ENCODE assay signal across 7 cellular contexts in genomic region chr4:166980419-166980818, GRCh38.
"Had no signal": no experiment of that assay in that cellular context is flagged by ENCODE, and none has a peak within 500 bp of the region (broad histone marks: within the 10 kb centered on the region; RNA-seq: fewer than 3 reads in every experiment).

No MANE protein-coding gene starts in this region.

- DNase-seq: GM23248, GOT3, H7, HFFc6, IMR-90 had no signal

- H3K27ac ChIP-seq: GM23248 had no signal

- H3K4me1 ChIP-seq: HAP-1 had no signal

- H3K27ac Mint-ChIP-seq: HFFc6 had no signal

- H3K4me3 Mint-ChIP-seq: HFFc6 had no signal

- H3K36me3 ChIP-seq: HAP-1 had no signal

- H3K9me3 ChIP-seq: HAP-1 had no signal

- H3K9ac ChIP-seq: GM23248 had no signal

- ATAC-seq: HCT116 had no signal

- H3K4me3 ChIP-seq: GM23248, HAP-1 had no signal

- H2AFZ ChIP-seq: GM23248 had no signal
